24 cellular contexts compared by ENCODE assay signal in the genomic region with DNA sequence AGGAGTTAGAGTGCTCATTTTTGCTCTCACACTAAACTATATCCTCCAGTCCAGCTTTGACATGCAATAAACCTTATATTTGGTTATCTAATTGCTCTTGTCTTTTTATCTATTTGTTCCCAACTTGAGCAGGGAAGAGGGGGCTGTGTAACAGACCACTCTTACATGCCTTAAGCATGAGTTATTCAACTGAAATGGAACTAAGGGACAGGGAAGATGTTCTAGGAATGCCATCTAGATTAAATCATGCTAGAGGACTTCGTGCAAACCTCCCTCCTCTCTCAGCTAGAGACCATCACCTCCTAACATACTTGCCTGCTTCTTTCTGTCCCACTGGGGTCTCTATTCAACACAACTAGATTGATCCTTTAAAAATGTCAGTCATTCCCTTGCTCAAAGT. TPM values are rescaled to one million over a fixed set of nuclear protein-coding genes. Genes with fewer than 3 reads are reported as not detected.
"Had no signal": no experiment of that assay in that cellular context is flagged by ENCODE, and none has a peak within 500 bp of the region (broad histone marks: within the 10 kb centered on the region; RNA-seq: fewer than 3 reads in every experiment).

No MANE protein-coding gene starts in this region.

- H3K27me3 Mint-ChIP-seq: activated CD4-positive, alpha-beta memory T cell treated with anti-CD3 and anti-CD28 coated beads, Interleukin-2, amount 10 ng/mL, durations not matched to agents 7 days and 5 days had no signal

- DNase-seq: activated CD4-positive, alpha-beta memory T cell treated with anti-CD3 and anti-CD28 coated beads, Interleukin-2, amount 10 ng/mL, durations not matched to agents 7 days and 5 days; activated CD4-positive, alpha-beta T cell treated with anti-CD3 and anti-CD28 coated beads, Interleukin-2, amount 50 U/mL, for 1 hour; activated gamma-delta T cell treated with Interleukin-2 at 50 U/mL for 16 hours; activated naive CD8-positive, alpha-beta T cell treated with anti-CD3 and anti-CD28 coated beads, Interleukin-2, amount 10 ng/mL, durations not matched to agents 7 days and 5 days; adrenal gland; anterior cingulate cortex; central memory CD4-positive, alpha-beta T cell; MG63; MV-4-11; NCI-H1092 treated with DMSO at 0.1 percent for 48 hours; NCI-H1436; NCI-H1694 treated with DMSO at 0.1 percent for 48 hours; NCI-H2081; NCI-H446; NCI-H524; Peyer's patch; SIG-M5; T-helper 17 cell; WERI-Rb-1 had no signal

- H3K27ac Mint-ChIP-seq: activated CD4-positive, alpha-beta memory T cell treated with anti-CD3 and anti-CD28 coated beads, Interleukin-2, amount 10 ng/mL, durations not matched to agents 7 days and 5 days; activated CD4-positive, alpha-beta T cell treated with anti-CD3 and anti-CD28 coated beads for 36 hours; activated naive CD8-positive, alpha-beta T cell treated with anti-CD3 and anti-CD28 coated beads, Interleukin-2, amount 10 ng/mL, durations not matched to agents 7 days and 5 days; activated T-cell treated with anti-CD3 and anti-CD28 coated beads, Interleukin-2, amount 50 U/mL, for 72 hours; activated T-helper 2 cell treated with anti-CD3 and anti-CD28 coated beads, Interferon-gamma antibody, Interleukin-2, Interleukin-4, amounts not matched to agents 10 μg/mL and 5 μg/mL and 100 μg/mL, durations not matched to agents 14 hours and 24 hours and 36 hours; T-helper 17 cell had no signal

- H3K36me3 Mint-ChIP-seq: activated naive CD8-positive, alpha-beta T cell treated with anti-CD3 and anti-CD28 coated beads, Interleukin-2, amount 10 ng/mL, durations not matched to agents 7 days and 5 days had no signal

- H3K4me1 Mint-ChIP-seq: activated CD4-positive, alpha-beta memory T cell treated with anti-CD3 and anti-CD28 coated beads, Interleukin-2, amount 10 ng/mL, durations not matched to agents 7 days and 5 days; activated naive CD8-positive, alpha-beta T cell treated with anti-CD3 and anti-CD28 coated beads, Interleukin-2, amount 10 ng/mL, durations not matched to agents 7 days and 5 days had no signal

- H3K9me3 Mint-ChIP-seq: activated CD4-positive, alpha-beta memory T cell treated with anti-CD3 and anti-CD28 coated beads, Interleukin-2, amount 10 ng/mL, durations not matched to agents 7 days and 5 days; activated naive CD8-positive, alpha-beta T cell treated with anti-CD3 and anti-CD28 coated beads, Interleukin-2, amount 10 ng/mL, durations not matched to agents 7 days and 5 days; activated T-helper 2 cell treated with anti-CD3 and anti-CD28 coated beads, Interferon-gamma antibody, Interleukin-2, Interleukin-4, amounts not matched to agents 10 μg/mL and 5 μg/mL and 100 μg/mL, durations not matched to agents 14 hours and 24 hours and 36 hours had no signal

- ATAC-seq: T-helper 17 cell had no signal

- H3K4me3 Mint-ChIP-seq: activated CD4-positive, alpha-beta memory T cell treated with anti-CD3 and anti-CD28 coated beads, Interleukin-2, amount 10 ng/mL, durations not matched to agents 7 days and 5 days; activated CD4-positive, alpha-beta T cell treated with anti-CD3 and anti-CD28 coated beads for 36 hours; activated naive CD8-positive, alpha-beta T cell treated with anti-CD3 and anti-CD28 coated beads, Interleukin-2, amount 10 ng/mL, durations not matched to agents 7 days and 5 days; activated T-cell treated with anti-CD3 and anti-CD28 coated beads, Interleukin-2, amount 50 U/mL, for 72 hours; T-helper 17 cell had no signal

RNA-seq across cellular contexts. Expression of a gene that starts 20.6 kb away (rescaled TPM):
- total RNA-seq: Peyer's patch had no signal

RNA-seq across cellular contexts. Expression of a gene that starts 57.9 kb away (rescaled TPM):
- total RNA-seq: activated CD4-positive, alpha-beta memory T cell treated with anti-CD3 and anti-CD28 coated beads, Interleukin-2, amount 10 ng/mL, durations not matched to agents 7 days and 5 days; activated CD4-positive, alpha-beta T cell treated with anti-CD3 and anti-CD28 coated beads for 36 hours; activated CD8-positive, alpha-beta memory T cell treated with anti-CD3 and anti-CD28 coated beads for 36 hours; activated T-cell treated with anti-CD3 and anti-CD28 coated beads, Interleukin-2, amount 50 U/mL, for 72 hours; bronchial epithelial cell; Peyer's patch had no signal
